17 cellular contexts compared by ENCODE assay signal in the genomic region with DNA sequence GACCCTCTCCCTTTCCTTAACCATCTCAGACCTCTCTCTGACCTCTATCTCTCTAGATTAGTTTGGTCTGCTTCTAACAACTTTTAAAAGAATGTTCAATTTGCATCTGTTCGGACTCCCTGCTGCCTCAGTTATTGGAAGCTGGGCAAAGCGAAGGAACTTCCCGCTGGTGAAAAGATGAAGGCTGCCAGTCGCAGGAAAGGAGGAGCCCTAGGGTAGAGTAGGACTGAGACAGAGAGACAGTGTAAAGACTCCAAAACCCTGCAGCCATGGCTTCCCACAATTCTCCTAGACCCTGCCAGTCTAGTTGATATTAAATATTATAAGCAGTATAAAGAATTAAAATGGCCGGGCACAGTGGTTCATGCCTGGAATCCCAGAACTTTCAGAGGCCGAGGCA.
DNase-seq lines count a peak whose midpoint lies in the region; ATAC-seq and TF ChIP-seq lines count a peak whose summit lies in the region.
"Had no signal": no experiment of that assay in that cellular context is flagged by ENCODE, and none has a peak within 500 bp of the region (broad histone marks: within the 10 kb centered on the region; RNA-seq: fewer than 3 reads in every experiment).

No MANE protein-coding gene starts in this region.

- no peak overlapping the region for H4K8ac ChIP-seq in mesendoderm (ENCODE audit: low read depth, low read length)
- no peak overlapping the region for H4K8ac ChIP-seq in neuronal stem cell (ENCODE audit: low read depth, low read length)

- no peak for TF ChIP-seq CTCF in WTC11 (IDR thresholded peaks at IDR 0.05)

- peaks cover 0 to 1% of the 10 kb centered on the region in 2 donors for H3K9me3 ChIP-seq in neuronal stem cell (replicated peaks in 1 of 2; ENCODE audit: control insufficient read depth in 2 of 2, insufficient read depth in 1 of 2, low read depth in 1 of 2, low read length in 2 of 2)
- H3K9me3 ChIP-seq: HAP-1 had no signal

- H4K91ac ChIP-seq in neuronal stem cell (ENCODE audit: low read depth, low read length, poor library complexity) = no peak overlapping the region

- no peak overlapping the region for H3K56ac ChIP-seq in mesendoderm (ENCODE audit: low read length)

- H3K36me3 ChIP-seq in mesendoderm (ENCODE audit: control insufficient read depth, insufficient read depth, low read length) = no peaks in the 10 kb centered on the region
- H3K36me3 ChIP-seq in neuronal stem cell (replicated peaks in 1 of 2; ENCODE audit: control insufficient read depth in 2 of 2, insufficient read depth in 2 of 2, low read length in 2 of 2) = no peaks in the 10 kb centered on the region
- H3K36me3 ChIP-seq: BLaER1, HAP-1 had no signal

- H4K5ac ChIP-seq in mesendoderm (ENCODE audit: low read length) = no peak overlapping the region

- H3K27ac ChIP-seq in mesendoderm (ENCODE audit: low read depth, low read length) (no peak overlapping the region), neuronal stem cell (replicated peaks; ENCODE audit: low read length) (no peak overlapping the region)
- H3K27ac ChIP-seq: BLaER1, C4-2B, GM23248 had no signal

- H3K27me3 Mint-ChIP-seq in WTC11 (ENCODE audit: low read depth) = no peaks in the 10 kb centered on the region
- peaks cover 8% of the 10 kb centered on the region for H3K27me3 Mint-ChIP-seq in activated naive CD8-positive, alpha-beta T cell treated with anti-CD3 and anti-CD28 coated beads for 36 hours
- H3K27me3 Mint-ChIP-seq in effector memory CD8-positive, alpha-beta T cell = peaks cover 4 to 14% of the 10 kb centered on the region in 2 donors
- H3K27me3 Mint-ChIP-seq: CD4-positive, CD25-positive, alpha-beta regulatory T cell had no signal

- DNase-seq in WTC11 (ENCODE audit: low spot score) = no peak
- no peak for DNase-seq in mesendoderm
- no peak for DNase-seq in neuronal stem cell (ENCODE audit: low spot score)
- DNase-seq in GM19240 (ENCODE audit: insufficient read length, low spot score) = no peak
- no peak for DNase-seq in activated naive CD8-positive, alpha-beta T cell treated with anti-CD3 and anti-CD28 coated beads for 36 hours
- no peak for DNase-seq in effector memory CD8-positive, alpha-beta T cell
- DNase-seq: Caco-2; CD4-positive, CD25-positive, alpha-beta regulatory T cell; CD8-positive, alpha-beta T cell; DMS153; DND-41; GM23248; HFFc6 had no signal

- no peak overlapping the region for H3K18ac ChIP-seq in mesendoderm (ENCODE audit: low read length)
- no peak overlapping the region for H3K18ac ChIP-seq in neuronal stem cell (ENCODE audit: low read length)

- no peak overlapping the region for H3K4me3 Mint-ChIP-seq in WTC11
- H3K4me3 Mint-ChIP-seq in activated naive CD8-positive, alpha-beta T cell treated with anti-CD3 and anti-CD28 coated beads for 36 hours = no peak overlapping the region
- H3K4me3 Mint-ChIP-seq in effector memory CD8-positive, alpha-beta T cell = no peak overlapping the region
- H3K4me3 Mint-ChIP-seq: B cell; CD4-positive, CD25-positive, alpha-beta regulatory T cell; CD8-positive, alpha-beta T cell; HFFc6 had no signal

- H3K23ac ChIP-seq in mesendoderm (ENCODE audit: low read length) (no peak overlapping the region), neuronal stem cell (ENCODE audit: low read depth, low read length, poor library complexity) (no peak overlapping the region)

- H3K4me3 ChIP-seq in mesendoderm (ENCODE audit: low read length) = no peak overlapping the region
- no peak overlapping the region for H3K4me3 ChIP-seq in neuronal stem cell (ENCODE audit: low read length in 2 of 2)
- H3K4me3 ChIP-seq: BLaER1, GM23248, HAP-1 had no signal

- no peak overlapping the region for H3K4me2 ChIP-seq in mesendoderm (ENCODE audit: low read length)
- no peak overlapping the region for H3K4me2 ChIP-seq in neuronal stem cell (ENCODE audit: insufficient read depth, low read length, poor library complexity, severe bottlenecking)
- H3K4me2 ChIP-seq: BLaER1 had no signal

- POLR2A ChIA-PET in WTC11 (lab: Charles Lee) = no interaction called here

- H3K79me1 ChIP-seq in mesendoderm (ENCODE audit: low read length) (no peaks in the 10 kb centered on the region), neuronal stem cell (ENCODE audit: low read depth, low read length) (no peaks in the 10 kb centered on the region)

- peak overlapping the region; percentile 61 for H2BK120ac ChIP-seq in mesendoderm (ENCODE audit: low read depth, low read length)
- no peak overlapping the region for H2BK120ac ChIP-seq in neuronal stem cell (ENCODE audit: low read depth, low read length)

- H2AK5ac ChIP-seq in mesendoderm (ENCODE audit: low read length) (no peak overlapping the region), neuronal stem cell (ENCODE audit: low read depth, low read length) (no peak overlapping the region)

- H3K79me2 ChIP-seq in mesendoderm (ENCODE audit: control insufficient read depth, insufficient read depth, low read length) = no peaks in the 10 kb centered on the region

- H3K14ac ChIP-seq in neuronal stem cell (ENCODE audit: low read length) = no peak overlapping the region

- H3K4me1 ChIP-seq in mesendoderm (ENCODE audit: control insufficient read depth, low read depth, low read length) = no peaks in the 10 kb centered on the region
- H3K4me1 ChIP-seq in neuronal stem cell (ENCODE audit: control insufficient read depth in 2 of 2, insufficient read depth in 1 of 2, low read depth in 1 of 2, low read length in 2 of 2) = no peaks in the 10 kb centered on the region
- H3K4me1 ChIP-seq: BLaER1, Caco-2, HAP-1 had no signal

- H3K9ac ChIP-seq in mesendoderm (ENCODE audit: low read length) (no peak overlapping the region), neuronal stem cell (ENCODE audit: low read depth, low read length, poor library complexity) (no peak overlapping the region)
- H3K9ac ChIP-seq: BLaER1, GM23248 had no signal

- WGBS in mesendoderm (ENCODE audit: extremely low coverage, insufficient coverage, low lambda C conversion rate) = no CpG with 5 or more reads among the region's 6 CpGs
- no CpG with 5 or more reads among the region's 6 CpGs for WGBS in neuronal stem cell (ENCODE audit: extremely low coverage in 2 of 2, insufficient read length in 2 of 2, insufficient replicate concordance in 1 of 2), 2 donors

- H3K36me3 Mint-ChIP-seq in WTC11 = peaks cover 11% of the 10 kb centered on the region
- no peaks in the 10 kb centered on the region for H3K36me3 Mint-ChIP-seq in activated naive CD8-positive, alpha-beta T cell treated with anti-CD3 and anti-CD28 coated beads for 36 hours
- H3K36me3 Mint-ChIP-seq in effector memory CD8-positive, alpha-beta T cell (ENCODE audit: insufficient read depth) = no peaks in the 10 kb centered on the region
- H3K36me3 Mint-ChIP-seq: CD4-positive, CD25-positive, alpha-beta regulatory T cell; CD8-positive, alpha-beta T cell had no signal

- H3K4me1 Mint-ChIP-seq in WTC11 = peaks cover 33% of the 10 kb centered on the region
- H3K4me1 Mint-ChIP-seq in activated naive CD8-positive, alpha-beta T cell treated with anti-CD3 and anti-CD28 coated beads for 36 hours = no peaks in the 10 kb centered on the region
- peaks cover 0 to 3% of the 10 kb centered on the region in 2 donors for H3K4me1 Mint-ChIP-seq in effector memory CD8-positive, alpha-beta T cell (ENCODE audit: low read depth in 2 of 2)
- H3K4me1 Mint-ChIP-seq: B cell; CD4-positive, CD25-positive, alpha-beta regulatory T cell had no signal

- peaks cover 12% of the 10 kb centered on the region for H3K9me3 Mint-ChIP-seq in WTC11
- H3K9me3 Mint-ChIP-seq in activated naive CD8-positive, alpha-beta T cell treated with anti-CD3 and anti-CD28 coated beads for 36 hours = peaks cover 2% of the 10 kb centered on the region
- H3K9me3 Mint-ChIP-seq in effector memory CD8-positive, alpha-beta T cell = peaks cover under 1 to 2% of the 10 kb centered on the region in 2 donors

- no peak overlapping the region for H2BK15ac ChIP-seq in mesendoderm (replicated peaks; ENCODE audit: low read depth)
- H2BK15ac ChIP-seq in neuronal stem cell (ENCODE audit: low read length) = no peak overlapping the region

- H2AFZ ChIP-seq in neuronal stem cell (ENCODE audit: low read length) = peak overlapping the region; percentile 57
- H2AFZ ChIP-seq: GM23248 had no signal

- no peak overlapping the region for H3K4ac ChIP-seq in mesendoderm (ENCODE audit: low read depth, low read length)
- no peak overlapping the region for H3K4ac ChIP-seq in neuronal stem cell (ENCODE audit: low read length)

- H2BK12ac ChIP-seq in neuronal stem cell (ENCODE audit: low read length) = no peak overlapping the region

- H3K27ac Mint-ChIP-seq in WTC11 = no peak overlapping the region
- no peak overlapping the region for H3K27ac Mint-ChIP-seq in activated naive CD8-positive, alpha-beta T cell treated with anti-CD3 and anti-CD28 coated beads for 36 hours
- no peak overlapping the region for H3K27ac Mint-ChIP-seq in effector memory CD8-positive, alpha-beta T cell
- H3K27ac Mint-ChIP-seq: B cell; CD4-positive, CD25-positive, alpha-beta regulatory T cell; CD8-positive, alpha-beta T cell; HFFc6 had no signal

- peak; percentile 55; the same call in 1 of the 2 replicates for ATAC-seq in WTC11
- no peak for ATAC-seq in effector memory CD8-positive, alpha-beta T cell (replicated peaks)
- ATAC-seq: CD8-positive, alpha-beta T cell had no signal

- no peaks in the 10 kb centered on the region for H3K27me3 ChIP-seq in mesendoderm (ENCODE audit: insufficient read depth, low read length, poor library complexity)
- no peaks in the 10 kb centered on the region for H3K27me3 ChIP-seq in neuronal stem cell (ENCODE audit: control insufficient read depth in 3 of 3, insufficient read depth in 3 of 3, low read depth in 1 of 3, low read length in 3 of 3)
- H3K27me3 ChIP-seq: BLaER1 had no signal

- CTCF ChIA-PET in WTC11 (lab: Charles Lee) = no interaction called here

- H2BK5ac ChIP-seq in mesendoderm (ENCODE audit: low read length) (no peak overlapping the region), neuronal stem cell (ENCODE audit: low read length) (no peak overlapping the region)
